Comparison of ENCODE assay signal across 21 cellular contexts in genomic region chr4:175457956-175458355, GRCh38.
DNase-seq lines count a peak whose midpoint lies in the region; ATAC-seq and TF ChIP-seq lines count a peak whose summit lies in the region.
"Had no signal": no experiment of that assay in that cellular context is flagged by ENCODE, and none has a peak within 500 bp of the region (broad histone marks: within the 10 kb centered on the region; RNA-seq: fewer than 3 reads in every experiment).

No MANE protein-coding gene starts in this region.

- H3K4me3 ChIP-seq in PC-9 (no peak overlapping the region), lower lobe of right lung (no peak overlapping the region)
- H3K4me3 ChIP-seq: BLaER1, GM12878, HAP-1 had no signal

- H3K9me2 ChIP-seq in PC-9 (ENCODE audit: insufficient read depth) = no peaks in the 10 kb centered on the region

- no peaks in the 10 kb centered on the region for H3K36me3 ChIP-seq in PC-9 (ENCODE audit: low read depth)
- no peaks in the 10 kb centered on the region for H3K36me3 ChIP-seq in lower lobe of right lung
- H3K36me3 ChIP-seq: BLaER1, HAP-1 had no signal

- no peaks in the 10 kb centered on the region for H3K79me2 ChIP-seq in PC-9 (ENCODE audit: low read depth)

- no peak overlapping the region; the same call in 1 of the 2 replicates for H2AFZ ChIP-seq in PC-9

- DNase-seq in SIG-M5 treated with dmso at 0.1 percent for 504 hours (lab: John Stamatoyannopoulos, UW; ENCODE audit: unreplicated experiment) = peak; percentile 12
- DNase-seq in SIG-M5 (lab: John Stamatoyannopoulos, UW) = no peak
- peak; percentile 60 for DNase-seq in ELF-1 (ENCODE audit: low read depth, low spot score)
- DNase-seq in PC-9 = peak in 1 of 2 experiments; percentile 53
- DNase-seq in left kidney (ENCODE audit: low read depth, low spot score) = peak; percentile 9
- no peak for DNase-seq in left cardiac atrium
- DNase-seq in lower lobe of right lung = no peak
- DNase-seq: Caco-2; CD4-positive, CD25-positive, alpha-beta regulatory T cell; CD8-positive, alpha-beta T cell; DMS153; DND-41; GDM1; GOT3; HFFc6 had no signal

- BruUV-seq in PC-9 (replicated peaks; lab: Mats Ljungman, UMichigan) = no TSS peak

- H3K9me3 ChIP-seq in PC-9 (ENCODE audit: insufficient read depth, low read depth) = no peaks in the 10 kb centered on the region; the same call in 1 of the 2 replicates
- H3K9me3 ChIP-seq in lower lobe of right lung = peaks cover 5% of the 10 kb centered on the region
- H3K9me3 ChIP-seq: Caco-2, HAP-1 had no signal

- no peaks in the 10 kb centered on the region for H3K27me3 ChIP-seq in PC-9 (ENCODE audit: insufficient read depth, low read depth)
- H3K27me3 ChIP-seq in lower lobe of right lung (ENCODE audit: low read depth) = no peaks in the 10 kb centered on the region
- H3K27me3 ChIP-seq: BLaER1 had no signal

- POLR2A ChIA-PET in PC-9 (lab: Charles Lee; ENCODE audit: unreplicated experiment) = no interaction called here

- no peaks in the 10 kb centered on the region for H3F3A ChIP-seq in PC-9 (ENCODE audit: insufficient read depth, low read depth)

- intact Hi-C loops in PC-9 (cut with micrococcal nuclease; ENCODE audit: unreplicated experiment) = no loop called here
- intact Hi-C loops in left cardiac atrium (cut with DNase I) = no loop called here
- intact Hi-C loops in lower lobe of right lung (cut with DNase I) = no loop called here

- peak overlapping the region; percentile 23; the same call in 1 of the 2 replicates for H3K4me2 ChIP-seq in PC-9
- H3K4me2 ChIP-seq: BLaER1 had no signal

- CTCF ChIA-PET in PC-9 (lab: Charles Lee) = no interaction called here

- H3K27ac ChIP-seq in PC-9 = no peak overlapping the region
- no peak overlapping the region for H3K27ac ChIP-seq in lower lobe of right lung
- H3K27ac ChIP-seq: 22Rv1, BLaER1, C4-2B had no signal

- no peaks in the 10 kb centered on the region for H4K20me1 ChIP-seq in PC-9 (ENCODE audit: insufficient read depth)
- H4K20me1 ChIP-seq: BLaER1 had no signal

- no peak for ATAC-seq in left cardiac atrium
- ATAC-seq in lower lobe of right lung = no peak
- ATAC-seq in GM21825 (IDR thresholded peaks at IDR 0.05; ENCODE audit: unreplicated experiment) = no peak
- ATAC-seq: CD8-positive, alpha-beta T cell; GM12878 had no signal

- no peak for TF ChIP-seq CTCF in PC-9 (conservative IDR thresholded peaks at IDR 0.05)
- no peak for TF ChIP-seq CTCF in lower lobe of right lung (IDR thresholded peaks at IDR 0.05)

- H3K4me1 ChIP-seq in PC-9 (replicated peaks; ENCODE audit: insufficient read depth) (peaks cover 11% of the 10 kb centered on the region; the same call in 1 of the 2 replicates), lower lobe of right lung (no peaks in the 10 kb centered on the region)
- H3K4me1 ChIP-seq: Caco-2 had no signal

Comparison
In these comparisons a context has a peak if more than half of its experiments do, and no peak if none do; other contexts are left out.
1. DNase-seq: peak in SIG-M5 treated with dmso at 0.1 percent for 504 hours (single experiment), ELF-1 (single experiment) and left kidney (single experiment); none in SIG-M5 (single experiment), left cardiac atrium (single experiment) and lower lobe of right lung (single experiment).